ENCODE assay signal across 8 cellular contexts in genomic region chr14:80987235-80988032, GRCh38. TPM values are rescaled to one million over a fixed set of nuclear protein-coding genes. Genes with fewer than 3 reads are reported as not detected.
DNase-seq lines count a peak whose midpoint lies in the region; ATAC-seq and TF ChIP-seq lines count a peak whose summit lies in the region.

No MANE protein-coding gene starts in this region.

- intact Hi-C loops in CD8-positive, alpha-beta T cell (cut with DNase I, micrococcal nuclease) = loop anchor here (1.0 to 2.0 kb wide), 2 partner anchors 33 to 931 kb away; no protein-coding TSS in a partner anchor
- intact Hi-C loops in activated T-helper 1 cell treated with anti-CD3 and anti-CD28 coated beads, Interleukin-12 subunit alpha, Interleukin-12 subunit beta, Interleukin-2, Interleukin-4 antibody, amounts not matched to agents 30 ng/mL and 10 ng/mL and 1 ng/mL, durations not matched to agents 14 hours and 24 hours and 36 hours (cut with micrococcal nuclease) = loop anchor here (1.0 to 2.0 kb wide), 10 partner anchors 9 to 477 kb away; partner anchors contain the start of gene GTF2A1

- no peaks in the 10 kb centered on the region for H4K20me1 ChIP-seq in osteoblast (ENCODE audit: insufficient read depth, low read length)

- CTCF ChIA-PET in CD8-positive, alpha-beta T cell (lab: Charles Lee) = interaction anchor here (0.6 to 10.2 kb wide), 20 partner anchors 9 to 467 kb away, joined by 3 to 210 read pairs (median 5); partner anchors contain the start of genes CEP128 and TSHR

- no peak overlapping the region for H3K27ac Mint-ChIP-seq in CD8-positive, alpha-beta T cell
- no peak overlapping the region for H3K27ac Mint-ChIP-seq in activated T-helper 1 cell treated with anti-CD3 and anti-CD28 coated beads, Interleukin-12 subunit alpha, Interleukin-12 subunit beta, Interleukin-2, Interleukin-4 antibody, amounts not matched to agents 30 ng/mL and 10 ng/mL and 1 ng/mL, durations not matched to agents 14 hours and 24 hours and 36 hours
- H3K27ac Mint-ChIP-seq in type B pancreatic cell = no peak overlapping the region

- no peaks in the 10 kb centered on the region for H3K36me3 ChIP-seq in CD8-positive, alpha-beta T cell (ENCODE audit: insufficient read depth, low read length)
- no peaks in the 10 kb centered on the region for H3K36me3 ChIP-seq in osteoblast (ENCODE audit: insufficient read depth, low read length)

- H3K4me1 Mint-ChIP-seq in CD8-positive, alpha-beta T cell (ENCODE audit: low read depth) = no peaks in the 10 kb centered on the region
- peaks cover 10% of the 10 kb centered on the region for H3K4me1 Mint-ChIP-seq in activated T-helper 1 cell treated with anti-CD3 and anti-CD28 coated beads, Interleukin-12 subunit alpha, Interleukin-12 subunit beta, Interleukin-2, Interleukin-4 antibody, amounts not matched to agents 30 ng/mL and 10 ng/mL and 1 ng/mL, durations not matched to agents 14 hours and 24 hours and 36 hours (ENCODE audit: low read depth)
- no peaks in the 10 kb centered on the region for H3K4me1 Mint-ChIP-seq in type B pancreatic cell (ENCODE audit: unreplicated experiment)

- H3K9me3 ChIP-seq in CD8-positive, alpha-beta T cell (ENCODE audit: low read length) = no peaks in the 10 kb centered on the region
- no peaks in the 10 kb centered on the region for H3K9me3 ChIP-seq in osteoblast (ENCODE audit: low read depth, low read length)

- H3K4me3 Mint-ChIP-seq in CD8-positive, alpha-beta T cell = no peak overlapping the region
- H3K4me3 Mint-ChIP-seq in activated T-helper 1 cell treated with anti-CD3 and anti-CD28 coated beads, Interleukin-12 subunit alpha, Interleukin-12 subunit beta, Interleukin-2, Interleukin-4 antibody, amounts not matched to agents 30 ng/mL and 10 ng/mL and 1 ng/mL, durations not matched to agents 14 hours and 24 hours and 36 hours = no peak overlapping the region
- no peak overlapping the region for H3K4me3 Mint-ChIP-seq in type B pancreatic cell

- DNase-seq in CD8-positive, alpha-beta T cell = peak; percentile 38 to 71 (median 52)
- DNase-seq in HuH-7.5 (ENCODE audit: low spot score) (peak; percentile 40), OCI-M1 (lab: John Stamatoyannopoulos, UW) (peak; percentile 72), fibroblast of villous mesenchyme (ENCODE audit: low read depth) (peak; percentile 77), osteoblast (ENCODE audit: insufficient read length, low spot score, missing footprints) (peak; percentile 83), type B pancreatic cell (ENCODE audit: extremely low spot score, unreplicated experiment) (no peak)
- DNase-seq in activated T-helper 1 cell treated with anti-CD3 and anti-CD28 coated beads, Interleukin-12 subunit alpha, Interleukin-12 subunit beta, Interleukin-2, Interleukin-4 antibody, amounts not matched to agents 30 ng/mL and 10 ng/mL and 1 ng/mL, durations not matched to agents 14 hours and 24 hours and 36 hours (ENCODE audit: low spot score) = peak; percentile 55

- no peak overlapping the region for H2AFZ ChIP-seq in osteoblast (ENCODE audit: low read length)

- peak; percentile 96 for TF ChIP-seq CTCF in CD8-positive, alpha-beta T cell (IDR thresholded peaks at IDR 0.05)
- TF ChIP-seq CTCF in fibroblast of villous mesenchyme (IDR thresholded peaks at IDR 0.05; ENCODE audit: insufficient read depth, low read depth, low read length) = peak; percentile 96
- TF ChIP-seq CTCF in osteoblast (IDR thresholded peaks at IDR 0.05; ENCODE audit: extremely low read depth, low read depth, low read length) = peak; percentile 96
- TF ChIP-seq CTCF in type B pancreatic cell (conservative IDR thresholded peaks at IDR 0.05) = peak; percentile 96

- H3K27me3 ChIP-seq in CD8-positive, alpha-beta T cell (ENCODE audit: insufficient read depth, low read length) = no peaks in the 10 kb centered on the region
- H3K27me3 ChIP-seq in osteoblast (ENCODE audit: insufficient read depth, low read length) = peaks cover 16% of the 10 kb centered on the region

- H3K27ac ChIP-seq in CD8-positive, alpha-beta T cell (ENCODE audit: low read depth, low read length) = no peak overlapping the region
- no peak overlapping the region for H3K27ac ChIP-seq in osteoblast (ENCODE audit: low read depth, low read length)

- H3K4me1 ChIP-seq in CD8-positive, alpha-beta T cell (ENCODE audit: insufficient read depth, low read length) = no peaks in the 10 kb centered on the region
- peaks cover 4% of the 10 kb centered on the region for H3K4me1 ChIP-seq in osteoblast (ENCODE audit: insufficient read depth, low read length)

- H3K4me3 ChIP-seq in CD8-positive, alpha-beta T cell (ENCODE audit: low read depth, low read length) = no peak overlapping the region
- no peak overlapping the region for H3K4me3 ChIP-seq in fibroblast of villous mesenchyme (ENCODE audit: low read depth, low read length)
- H3K4me3 ChIP-seq in osteoblast (ENCODE audit: insufficient read depth, low read length) = no peak overlapping the region

- peak; percentile 82 for ATAC-seq in CD8-positive, alpha-beta T cell
- peak; percentile 58 for ATAC-seq in GM19395 (IDR thresholded peaks at IDR 0.05; ENCODE audit: unreplicated experiment)

- H3K79me2 ChIP-seq in osteoblast (ENCODE audit: insufficient read depth, low read length) = no peaks in the 10 kb centered on the region

- no peaks in the 10 kb centered on the region for H3K36me3 Mint-ChIP-seq in CD8-positive, alpha-beta T cell
- H3K36me3 Mint-ChIP-seq in activated T-helper 1 cell treated with anti-CD3 and anti-CD28 coated beads, Interleukin-12 subunit alpha, Interleukin-12 subunit beta, Interleukin-2, Interleukin-4 antibody, amounts not matched to agents 30 ng/mL and 10 ng/mL and 1 ng/mL, durations not matched to agents 14 hours and 24 hours and 36 hours (ENCODE audit: low read depth) = no peaks in the 10 kb centered on the region
- no peaks in the 10 kb centered on the region for H3K36me3 Mint-ChIP-seq in type B pancreatic cell

- POLR2A ChIA-PET in CD8-positive, alpha-beta T cell (lab: Charles Lee) = interaction anchor here (0.7 to 1.3 kb wide), 4 partner anchors 14 to 46 kb away, joined by 3 to 5 read pairs (median 4); partner anchors contain the start of genes CEP128 and TSHR

- H3K9me3 Mint-ChIP-seq in CD8-positive, alpha-beta T cell = no peaks in the 10 kb centered on the region
- no peaks in the 10 kb centered on the region for H3K9me3 Mint-ChIP-seq in activated T-helper 1 cell treated with anti-CD3 and anti-CD28 coated beads, Interleukin-12 subunit alpha, Interleukin-12 subunit beta, Interleukin-2, Interleukin-4 antibody, amounts not matched to agents 30 ng/mL and 10 ng/mL and 1 ng/mL, durations not matched to agents 14 hours and 24 hours and 36 hours
- H3K9me3 Mint-ChIP-seq in type B pancreatic cell = no peaks in the 10 kb centered on the region

- H3K4me2 ChIP-seq in osteoblast (ENCODE audit: insufficient read depth, low read length) = peak overlapping the region; percentile 4

- peaks cover 2% of the 10 kb centered on the region for H3K27me3 Mint-ChIP-seq in CD8-positive, alpha-beta T cell (ENCODE audit: low read depth)
- peaks cover under 1% of the 10 kb centered on the region for H3K27me3 Mint-ChIP-seq in activated T-helper 1 cell treated with anti-CD3 and anti-CD28 coated beads, Interleukin-12 subunit alpha, Interleukin-12 subunit beta, Interleukin-2, Interleukin-4 antibody, amounts not matched to agents 30 ng/mL and 10 ng/mL and 1 ng/mL, durations not matched to agents 14 hours and 24 hours and 36 hours (ENCODE audit: insufficient read depth)
- H3K27me3 Mint-ChIP-seq in type B pancreatic cell = peaks cover 12% of the 10 kb centered on the region

RNA-seq across cellular contexts. Expression of gene TSHR, which starts 32.0 kb away (rescaled TPM):
- not detected for total RNA-seq in CD8-positive, alpha-beta T cell
- total RNA-seq in activated T-helper 1 cell treated with anti-CD3 and anti-CD28 coated beads, Interleukin-12 subunit alpha, Interleukin-12 subunit beta, Interleukin-2, Interleukin-4 antibody, amounts not matched to agents 30 ng/mL and 10 ng/mL and 1 ng/mL, durations not matched to agents 14 hours and 24 hours and 36 hours = 0.16 and 0.47 TPM in 2 replicates
- total RNA-seq in fibroblast of villous mesenchyme (not detected in 2 replicates), osteoblast (not detected in 2 replicates), type B pancreatic cell (ENCODE audit: low replicate concordance) (0.65 and 1.6 TPM in 2 replicates)

RNA-seq across cellular contexts. Expression of gene CEP128, which starts 45.9 kb away (rescaled TPM):
- 1 to 10 TPM; 7.6 to 9.8 TPM for total RNA-seq in CD8-positive, alpha-beta T cell
- 18.2 and 22.0 TPM in 2 replicates for total RNA-seq in activated T-helper 1 cell treated with anti-CD3 and anti-CD28 coated beads, Interleukin-12 subunit alpha, Interleukin-12 subunit beta, Interleukin-2, Interleukin-4 antibody, amounts not matched to agents 30 ng/mL and 10 ng/mL and 1 ng/mL, durations not matched to agents 14 hours and 24 hours and 36 hours
- total RNA-seq in fibroblast of villous mesenchyme (8.2 and 10.0 TPM in 2 replicates), osteoblast (5.4 and 7.7 TPM in 2 replicates), type B pancreatic cell (ENCODE audit: low replicate concordance) (7.4 and 17.7 TPM in 2 replicates)
